In the genomic region with DNA sequence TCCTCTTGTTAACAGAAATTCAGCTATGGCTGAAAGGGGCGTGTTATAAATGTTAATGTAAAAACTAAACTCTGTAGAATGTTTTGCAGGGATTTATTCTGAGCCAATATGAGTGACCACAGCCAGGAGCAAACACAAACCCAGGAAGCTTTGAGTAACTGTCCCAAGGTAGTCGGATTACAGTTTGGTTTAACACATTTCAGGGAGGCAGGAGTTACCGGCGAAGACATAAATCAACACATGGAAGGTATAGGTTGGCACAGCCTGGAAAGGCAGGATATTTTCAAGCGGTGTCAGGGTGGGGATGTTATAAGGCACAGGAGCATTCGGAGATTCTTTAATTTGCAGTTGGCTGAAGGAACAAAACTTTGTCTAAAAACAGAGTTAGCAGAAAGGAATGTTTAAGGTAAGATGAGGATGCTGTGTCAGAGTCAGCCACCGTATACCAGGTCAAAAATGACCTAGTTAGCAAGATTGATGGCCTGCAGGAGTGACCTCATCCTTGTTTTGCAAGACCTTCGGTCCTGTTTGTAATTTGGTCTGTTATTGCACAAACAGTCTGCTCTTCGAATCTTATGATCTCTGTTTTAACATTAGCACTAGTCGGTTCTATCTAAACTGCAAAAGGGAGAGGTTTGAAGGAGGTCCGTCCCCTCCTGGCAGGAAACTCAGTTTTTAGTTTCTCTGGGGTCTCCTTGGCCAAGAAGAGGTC, we compare ENCODE assay signal across 14 cellular contexts.
A peak's percentile ranks its signal among the peaks of the same experiment; 100 is the strongest.
DNase-seq lines count a peak whose midpoint lies in the region; ATAC-seq and TF ChIP-seq lines count a peak whose summit lies in the region.
"Had no signal": no experiment of that assay in that cellular context is flagged by ENCODE, and none has a peak within 500 bp of the region (broad histone marks: within the 10 kb centered on the region; RNA-seq: fewer than 3 reads in every experiment).

No MANE protein-coding gene starts in this region.

- H3K4me3 Mint-ChIP-seq in mesothelial cell of epicardium = no peak overlapping the region
- H3K4me3 Mint-ChIP-seq in activated T-cell treated with anti-CD3 and anti-CD28 coated beads, Interleukin-2, amount 50 U/mL, for 4 hours = no peak overlapping the region

- no peaks in the 10 kb centered on the region for H3K36me3 ChIP-seq in brain microvascular endothelial cell (replicated peaks)

- in situ Hi-C loops in brain microvascular endothelial cell (cut with HindIII; ENCODE audit: low pct_ligation_motif_present, low sequenced_read_pairs) = no loop called here

- H3K27ac Mint-ChIP-seq in mesothelial cell of epicardium = peak overlapping the region; percentile 26

- H3K27me3 Mint-ChIP-seq in mesothelial cell of epicardium (ENCODE audit: low read depth) = no peaks in the 10 kb centered on the region
- H3K27me3 Mint-ChIP-seq in activated T-cell treated with anti-CD3 and anti-CD28 coated beads, Interleukin-2, amount 50 U/mL, for 4 hours (ENCODE audit: low read depth) = peaks cover 19% of the 10 kb centered on the region

- H3K36me3 Mint-ChIP-seq in mesothelial cell of epicardium = no peaks in the 10 kb centered on the region
- no peaks in the 10 kb centered on the region for H3K36me3 Mint-ChIP-seq in activated T-cell treated with anti-CD3 and anti-CD28 coated beads, Interleukin-2, amount 50 U/mL, for 4 hours (ENCODE audit: insufficient read depth)

- TF ChIP-seq CTCF in mesothelial cell of epicardium (IDR thresholded peaks at IDR 0.05; ENCODE audit: unreplicated experiment) (no peak), brain microvascular endothelial cell (IDR thresholded peaks at IDR 0.05; ENCODE audit: low read depth, low read length, missing control alignments) (no peak)

- peaks cover 22% of the 10 kb centered on the region for H3K9me3 Mint-ChIP-seq in mesothelial cell of epicardium
- H3K9me3 Mint-ChIP-seq in activated T-cell treated with anti-CD3 and anti-CD28 coated beads, Interleukin-2, amount 50 U/mL, for 4 hours = no peaks in the 10 kb centered on the region

- DNase-seq in SIG-M5 treated with dmso at 0.1 percent for 504 hours (lab: John Stamatoyannopoulos, UW; ENCODE audit: unreplicated experiment) (peak; percentile 27), SIG-M5 (lab: John Stamatoyannopoulos, UW) (no peak), mesothelial cell of epicardium (ENCODE audit: low spot score in 2 of 2, unreplicated experiment in 2 of 2) (no peak), brain microvascular endothelial cell (no peak)
- DNase-seq in activated T-cell treated with anti-CD3 and anti-CD28 coated beads, Interleukin-2, amount 50 U/mL, for 4 hours = no peak
- DNase-seq: activated CD4-positive, alpha-beta T cell treated with anti-CD3 and anti-CD28 coated beads for 1 hour; GOT3; NCI-H748 treated with DMSO at 0.1 percent for 48 hours; stimulated activated CD4-positive, alpha-beta T cell treated with anti-CD3 and anti-CD28 coated beads, Interleukin-15, amount 100 ng/mL, for 24 hours had no signal

- H3K27me3 ChIP-seq in brain microvascular endothelial cell (replicated peaks) = no peaks in the 10 kb centered on the region

- no peak overlapping the region for H3K4me3 ChIP-seq in brain microvascular endothelial cell (ENCODE audit: low read depth, low read length)
- H3K4me3 ChIP-seq: GM12878 had no signal

- ATAC-seq in esophagus mucosa (peak; percentile 61), GM18498 (IDR thresholded peaks at IDR 0.05; ENCODE audit: unreplicated experiment) (no peak), HG02571 (IDR thresholded peaks at IDR 0.05; ENCODE audit: unreplicated experiment) (no peak)
- no peak for ATAC-seq in activated T-cell treated with anti-CD3 and anti-CD28 coated beads, Interleukin-2, amount 50 U/mL, for 4 hours
- ATAC-seq: GM12878 had no signal

- H3K27ac ChIP-seq in brain microvascular endothelial cell = no peak overlapping the region
- H3K27ac ChIP-seq: 22Rv1 had no signal

- peaks cover 10% of the 10 kb centered on the region for H3K4me1 Mint-ChIP-seq in mesothelial cell of epicardium
- H3K4me1 Mint-ChIP-seq in activated T-cell treated with anti-CD3 and anti-CD28 coated beads, Interleukin-2, amount 50 U/mL, for 4 hours (ENCODE audit: low read depth) = no peaks in the 10 kb centered on the region
